1 cellular context compared by ENCODE assay signal in genomic region chr6:15389759-15390723, GRCh38.
A peak's percentile ranks its signal among the peaks of the same experiment; 100 is the strongest.
TF ChIP-seq lines count a peak whose summit lies in the region.

No MANE protein-coding gene starts in this region.

TF ChIP-seq in HepG2, 621 proteins besides CTCF, POLR2A, EP300 and RAD21 (continued from another document):
- 0 out of 2 replicates have a peak, but pooled peaks have one; percentile 61 for TF ChIP-seq EEA1 (CRISPR knock-in tag; IDR thresholded peaks at IDR 0.05; ENCODE audit: borderline replicate concordance)
- TF ChIP-seq TBX3 (IDR thresholded peaks at IDR 0.05; ENCODE audit: borderline replicate concordance), result no peak
- TF ChIP-seq ZNF468 (CRISPR knock-in tag; IDR thresholded peaks at IDR 0.05), result no peak
- TF ChIP-seq RNF2 (conservative IDR thresholded peaks at IDR 0.05; ENCODE audit: low read depth), result no peak
- no peak for TF ChIP-seq ZUFSP (CRISPR knock-in tag; IDR thresholded peaks at IDR 0.05; ENCODE audit: borderline replicate concordance)
- TF ChIP-seq FOXM1 (CRISPR knock-in tag; IDR thresholded peaks at IDR 0.05), result no peak
- TF ChIP-seq ZNF773 (CRISPR knock-in tag; IDR thresholded peaks at IDR 0.05; ENCODE audit: borderline replicate concordance), result no peak
- 0 out of 2 replicates have a peak, but pooled peaks have one; percentile 38 for TF ChIP-seq AHDC1 (CRISPR knock-in tag; IDR thresholded peaks at IDR 0.05; ENCODE audit: borderline replicate concordance)
- 0 out of 2 replicates have a peak, but pooled peaks have one; percentile 41 for TF ChIP-seq ZNF512B (CRISPR knock-in tag; IDR thresholded peaks at IDR 0.05; ENCODE audit: borderline replicate concordance)
- no peak for TF ChIP-seq SOX13 (IDR thresholded peaks at IDR 0.05)
- TF ChIP-seq SOX13 (CRISPR knock-in tag; conservative IDR thresholded peaks at IDR 0.05 in 1 of 2, IDR thresholded peaks at IDR 0.05 in 1 of 2), result no peak
- TF ChIP-seq SALL1 (CRISPR knock-in tag; IDR thresholded peaks at IDR 0.05), result peak; percentile 52; the same call in 1 of the 2 replicates
- no peak for TF ChIP-seq PAWR (CRISPR knock-in tag; IDR thresholded peaks at IDR 0.05; ENCODE audit: borderline replicate concordance)
- TF ChIP-seq SETDB1 (CRISPR knock-in tag; IDR thresholded peaks at IDR 0.05; ENCODE audit: borderline replicate concordance), result no peak
- no peak for TF ChIP-seq HDAC1 (CRISPR knock-in tag; IDR thresholded peaks at IDR 0.05)
- no peak for TF ChIP-seq ZNF180 (CRISPR knock-in tag; IDR thresholded peaks at IDR 0.05; ENCODE audit: borderline replicate concordance, low read depth)
- TF ChIP-seq ZBTB10 (CRISPR knock-in tag; IDR thresholded peaks at IDR 0.05; ENCODE audit: borderline replicate concordance), result no peak
- TF ChIP-seq TRAFD1 (CRISPR knock-in tag; IDR thresholded peaks at IDR 0.05; ENCODE audit: borderline replicate concordance), result peak; percentile 69; the same call in 1 of the 2 replicates
- TF ChIP-seq ZNF331 (CRISPR knock-in tag; IDR thresholded peaks at IDR 0.05), result no peak; the same call in 1 of the 2 replicates
- no peak for TF ChIP-seq TEAD2 (CRISPR knock-in tag; IDR thresholded peaks at IDR 0.05)
- TF ChIP-seq NR2F6 (IDR thresholded peaks at IDR 0.05), result peak; percentile 11; the same call in 1 of the 2 replicates
- no peak for TF ChIP-seq NR2F6 (CRISPR knock-in tag; IDR thresholded peaks at IDR 0.05)
- TF ChIP-seq FOXA1 (IDR thresholded peaks at IDR 0.05), result no peak
- peak; percentile 78 for TF ChIP-seq FOXA1 (CRISPR knock-in tag; IDR thresholded peaks at IDR 0.05)
- no peak for TF ChIP-seq PAX8 (CRISPR knock-in tag; IDR thresholded peaks at IDR 0.05; ENCODE audit: borderline replicate concordance)
- no peak for TF ChIP-seq PRPF4 (IDR thresholded peaks at IDR 0.05; ENCODE audit: low read depth, low read length, poor library complexity, severe bottlenecking)
- no peak for TF ChIP-seq IKZF1 (IDR thresholded peaks at IDR 0.05)
- TF ChIP-seq KDM1A (CRISPR knock-in tag; IDR thresholded peaks at IDR 0.05), result no peak
- no peak for TF ChIP-seq CCAR2 (optimal IDR thresholded peaks at IDR 0.05; ENCODE audit: low read depth, low read length)
- no peak for TF ChIP-seq ZNF121 (CRISPR knock-in tag; IDR thresholded peaks at IDR 0.05)
- no peak for TF ChIP-seq ZNF382 (CRISPR knock-in tag; IDR thresholded peaks at IDR 0.05; ENCODE audit: borderline replicate concordance)
- peak; percentile 60; the same call in 1 of the 2 replicates for TF ChIP-seq FOXK1 (CRISPR knock-in tag; IDR thresholded peaks at IDR 0.05; ENCODE audit: borderline replicate concordance, low read depth)
- peak; percentile 54 for TF ChIP-seq CEBPG (CRISPR knock-in tag; IDR thresholded peaks at IDR 0.05)
- no peak for TF ChIP-seq ASH2L (IDR thresholded peaks at IDR 0.05; ENCODE audit: insufficient read length, low read depth, low read length)
- TF ChIP-seq GATAD1 (CRISPR knock-in tag; IDR thresholded peaks at IDR 0.05), result no peak
- TF ChIP-seq BATF2 (CRISPR knock-in tag; IDR thresholded peaks at IDR 0.05), result no peak
- TF ChIP-seq ZBTB8A (CRISPR knock-in tag; IDR thresholded peaks at IDR 0.05; ENCODE audit: borderline replicate concordance, low read depth), result no peak
- TF ChIP-seq SMAD3 (CRISPR knock-in tag; IDR thresholded peaks at IDR 0.05), result no peak
- no peak for TF ChIP-seq HNF4G (IDR thresholded peaks at IDR 0.05; ENCODE audit: borderline replicate concordance, low read depth, low read length)
- no peak for TF ChIP-seq HNF4G (CRISPR knock-in tag; IDR thresholded peaks at IDR 0.05; ENCODE audit: borderline replicate concordance, low read depth)
- no peak for TF ChIP-seq RBM39 (IDR thresholded peaks at IDR 0.05; ENCODE audit: low read depth, low read length, poor library complexity, severe bottlenecking)
- no peak for TF ChIP-seq ZNF780A (CRISPR knock-in tag; IDR thresholded peaks at IDR 0.05)
- TF ChIP-seq ZKSCAN5 (CRISPR knock-in tag; IDR thresholded peaks at IDR 0.05), result no peak
- TF ChIP-seq SALL2 (CRISPR knock-in tag; IDR thresholded peaks at IDR 0.05), result no peak
- TF ChIP-seq FOSL2 (CRISPR knock-in tag; IDR thresholded peaks at IDR 0.05), result peak; percentile 38; the same call in 1 of the 2 replicates
- no peak for TF ChIP-seq MAZ (IDR thresholded peaks at IDR 0.05; ENCODE audit: borderline replicate concordance, low read depth, low read length)
- TF ChIP-seq MAZ (CRISPR knock-in tag; IDR thresholded peaks at IDR 0.05; ENCODE audit: low read depth), result no peak
- peak; percentile 33; the same call in 1 of the 2 replicates for TF ChIP-seq THAP11 (CRISPR knock-in tag; IDR thresholded peaks at IDR 0.05)
- 0 out of 2 replicates have a peak, but pooled peaks have one; percentile 30 for TF ChIP-seq KDM2A (CRISPR knock-in tag; IDR thresholded peaks at IDR 0.05; ENCODE audit: borderline replicate concordance, low read depth)
- TF ChIP-seq ZNF549 (CRISPR knock-in tag; IDR thresholded peaks at IDR 0.05), result no peak
- no peak for TF ChIP-seq TGIF2 (CRISPR knock-in tag; IDR thresholded peaks at IDR 0.05)
- TF ChIP-seq ZNF614 (CRISPR knock-in tag; IDR thresholded peaks at IDR 0.05; ENCODE audit: borderline replicate concordance), result 0 out of 2 replicates have a peak, but pooled peaks have one; percentile 22
- no peak for TF ChIP-seq SOX6 (IDR thresholded peaks at IDR 0.05)
- TF ChIP-seq SOX6 (CRISPR knock-in tag; IDR thresholded peaks at IDR 0.05), result peak; percentile 41
- TF ChIP-seq ZNF263 (CRISPR knock-in tag; IDR thresholded peaks at IDR 0.05), result no peak
TF ChIP-seq in HepG2: peak in this region for 40.
